ENCODE assay signal across 1 cellular context in genomic region chr16:89473791-89474414, GRCh38.
TF ChIP-seq lines count a peak whose summit lies in the region.

No MANE protein-coding gene starts in this region.

TF ChIP-seq in IMR-90, 13 proteins besides CTCF, POLR2A, EP300 and RAD21 (continued from another document):
- TF ChIP-seq USF2 (IDR thresholded peaks at IDR 0.05; ENCODE audit: low read depth, low read length) (no peak), CEBPB (IDR thresholded peaks at IDR 0.05; ENCODE audit: low read depth, low read length) (peak; percentile 93), RFX5 (IDR thresholded peaks at IDR 0.05; ENCODE audit: low read depth, low read length) (no peak), MAZ (IDR thresholded peaks at IDR 0.05; ENCODE audit: borderline replicate concordance, low read depth, low read length) (no peak), ELK1 (IDR thresholded peaks at IDR 0.05; ENCODE audit: borderline replicate concordance, low read depth, low read length) (no peak), CHD1 (IDR thresholded peaks at IDR 0.05; ENCODE audit: low read depth, low read length) (no peak), MAFK (IDR thresholded peaks at IDR 0.05; ENCODE audit: low read depth, low read length) (no peak), BHLHE40 (IDR thresholded peaks at IDR 0.05; ENCODE audit: low read depth, low read length) (no peak), NFE2L2 (IDR thresholded peaks at IDR 0.05; ENCODE audit: low read depth, low read length) (no peak; the same call in 1 of the 2 replicates), RCOR1 (IDR thresholded peaks at IDR 0.05; ENCODE audit: insufficient replicate concordance, low read length) (no peak), FOS (IDR thresholded peaks at IDR 0.05; ENCODE audit: low read depth, low read length) (peak; percentile 30; the same call in 1 of the 2 replicates)
TF ChIP-seq in IMR-90: peak in this region for 2.
